18 cellular contexts compared by ENCODE assay signal in genomic region chr1:36355811-36356210, GRCh38. TPM values are rescaled to one million over a fixed set of nuclear protein-coding genes. Genes with fewer than 3 reads are reported as not detected.
DNase-seq lines count a peak whose midpoint lies in the region; TF ChIP-seq lines count a peak whose summit lies in the region.
"Had no signal": no experiment of that assay in that cellular context is flagged by ENCODE, and none has a peak within 500 bp of the region (broad histone marks: within the 10 kb centered on the region; RNA-seq: fewer than 3 reads in every experiment).

No MANE protein-coding gene starts in this region.

- H3K27me3 Mint-ChIP-seq in T-helper 1 cell treated with Interleukin-12 subunit alpha and Interleukin-12 subunit beta and Interleukin-4 antibody, amounts not matched to agents 30 μg/mL and 1 μg/mL, for 36 hours (ENCODE audit: low read depth) = no peaks in the 10 kb centered on the region
- H3K27me3 Mint-ChIP-seq in osteocyte (ENCODE audit: unreplicated experiment) = no peaks in the 10 kb centered on the region
- H3K27me3 Mint-ChIP-seq: CD4-positive, alpha-beta memory T cell had no signal

- peaks cover 68% of the 10 kb centered on the region for H3K36me3 ChIP-seq in brain microvascular endothelial cell (replicated peaks)
- H3K36me3 ChIP-seq: BE2C had no signal

- no peak overlapping the region for H3K4me3 ChIP-seq in brain microvascular endothelial cell (ENCODE audit: low read depth, low read length)
- H3K4me3 ChIP-seq: GM12878 had no signal

- in situ Hi-C loops in brain microvascular endothelial cell (cut with HindIII; ENCODE audit: low pct_ligation_motif_present, low sequenced_read_pairs) = no loop called here

- H3K27ac Mint-ChIP-seq in T-helper 1 cell treated with Interleukin-12 subunit alpha and Interleukin-12 subunit beta and Interleukin-4 antibody, amounts not matched to agents 30 μg/mL and 1 μg/mL, for 36 hours = peak overlapping the region; percentile 24
- peak overlapping the region; percentile 54 for H3K27ac Mint-ChIP-seq in osteocyte (ENCODE audit: unreplicated experiment)

- H3K27ac ChIP-seq in brain microvascular endothelial cell = no peak overlapping the region

- no peaks in the 10 kb centered on the region for H3K27me3 ChIP-seq in brain microvascular endothelial cell (replicated peaks)
- H3K27me3 ChIP-seq: BE2C had no signal

- peak; percentile 6 for TF ChIP-seq CTCF in brain microvascular endothelial cell (IDR thresholded peaks at IDR 0.05; ENCODE audit: low read depth, low read length, missing control alignments)
- no peak for TF ChIP-seq CTCF in osteocyte (IDR thresholded peaks at IDR 0.05)

- peaks cover 42% of the 10 kb centered on the region for H3K36me3 Mint-ChIP-seq in T-helper 1 cell treated with Interleukin-12 subunit alpha and Interleukin-12 subunit beta and Interleukin-4 antibody, amounts not matched to agents 30 μg/mL and 1 μg/mL, for 36 hours (ENCODE audit: low read depth)
- peaks cover 33% of the 10 kb centered on the region for H3K36me3 Mint-ChIP-seq in osteocyte (ENCODE audit: unreplicated experiment)

- peaks cover 21% of the 10 kb centered on the region for H3K4me1 Mint-ChIP-seq in T-helper 1 cell treated with Interleukin-12 subunit alpha and Interleukin-12 subunit beta and Interleukin-4 antibody, amounts not matched to agents 30 μg/mL and 1 μg/mL, for 36 hours (ENCODE audit: low read depth)
- peaks cover 33% of the 10 kb centered on the region for H3K4me1 Mint-ChIP-seq in osteocyte (ENCODE audit: unreplicated experiment)

- DNase-seq in T-helper 1 cell (no peak), brain microvascular endothelial cell (no peak), osteocyte (ENCODE audit: extremely low spot score, unreplicated experiment) (no peak), retina (no peak), T-helper 9 cell (no peak)
- DNase-seq: 8988T; BE2C; CD4-positive, alpha-beta memory T cell; DND-41; GDM1; KBM-7; NCI-H1417 treated with DMSO at 0.1 percent for 48 hours; NCI-H1930; NCI-H446; NCI-H69; Right ventricle myocardium superior had no signal

- no peak overlapping the region for H3K4me3 Mint-ChIP-seq in T-helper 1 cell treated with Interleukin-12 subunit alpha and Interleukin-12 subunit beta and Interleukin-4 antibody, amounts not matched to agents 30 μg/mL and 1 μg/mL, for 36 hours
- no peak overlapping the region for H3K4me3 Mint-ChIP-seq in osteocyte (ENCODE audit: unreplicated experiment)
- H3K4me3 Mint-ChIP-seq: CD4-positive, alpha-beta memory T cell had no signal

- H3K9me3 Mint-ChIP-seq in T-helper 1 cell treated with Interleukin-12 subunit alpha and Interleukin-12 subunit beta and Interleukin-4 antibody, amounts not matched to agents 30 μg/mL and 1 μg/mL, for 36 hours = no peaks in the 10 kb centered on the region
- H3K9me3 Mint-ChIP-seq in osteocyte (ENCODE audit: unreplicated experiment) = no peaks in the 10 kb centered on the region
- H3K9me3 Mint-ChIP-seq: CD4-positive, alpha-beta memory T cell had no signal

RNA-seq across cellular contexts. Expression of gene STK40, which starts 29.9 kb away (rescaled TPM):
- 42.0 and 45.0 TPM in 2 replicates for total RNA-seq in osteocyte

RNA-seq across cellular contexts. Expression of gene EVA1B, which starts 32.4 kb away (rescaled TPM):
- total RNA-seq in osteocyte = 113 and 115 TPM in 2 replicates

RNA-seq across cellular contexts. Expression of gene LSM10, which starts 41.9 kb away (rescaled TPM):
- 46.5 and 48.2 TPM in 2 replicates for total RNA-seq in osteocyte

RNA-seq across cellular contexts. Expression of gene SH3D21, which starts 49.6 kb away (rescaled TPM):
- total RNA-seq in osteocyte = 5.1 and 6.4 TPM in 2 replicates
